ENCODE assay signal across 8 cellular contexts in the genomic region with DNA sequence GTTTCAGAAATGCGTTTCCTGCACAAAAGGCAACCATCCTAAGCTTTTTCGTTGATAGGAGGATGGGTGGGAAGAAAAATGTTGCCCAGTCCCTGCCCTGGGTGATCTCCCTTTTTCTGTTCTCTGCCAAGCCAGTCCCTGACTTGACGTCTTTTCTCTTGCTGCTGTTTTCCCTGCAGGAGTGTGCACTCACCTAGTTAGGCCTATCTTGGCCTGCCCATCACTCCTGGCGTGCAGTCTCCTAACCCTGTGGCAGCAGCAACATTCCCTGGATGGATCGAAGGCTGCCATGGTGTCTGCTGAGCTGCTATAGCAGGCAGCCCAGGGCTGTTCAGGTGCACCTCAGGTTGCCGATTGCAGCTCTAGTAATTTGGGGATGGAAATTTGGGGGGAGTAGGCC. TPM values are rescaled to one million over a fixed set of nuclear protein-coding genes. Genes with fewer than 3 reads are reported as not detected.
DNase-seq lines count a peak whose midpoint lies in the region; ATAC-seq, FAIRE-seq and TF ChIP-seq lines count a peak whose summit lies in the region.

No MANE protein-coding gene starts in this region.

- H3K36me3 ChIP-seq in HAP-1 (replicated peaks) = peaks cover 31% of the 10 kb centered on the region
- H3K36me3 ChIP-seq in small intestine (ENCODE audit: control insufficient read depth in 2 of 2, insufficient read depth in 2 of 2, low read length in 2 of 2) = no peaks in the 10 kb centered on the region

- H3K4me3 Mint-ChIP-seq in T-helper 17 cell (peak overlapping the region; percentile 95), glutamatergic neuron (ENCODE audit: unreplicated experiment) (peak overlapping the region; percentile 83)

- peak in 1 of 2 experiments; percentile 39 for DNase-seq in HAP-1 (ENCODE audit: low spot score in 2 of 2)
- DNase-seq in T-helper 17 cell = no peak
- no peak for DNase-seq in glutamatergic neuron
- DNase-seq in small intestine = no peak
- no peak for DNase-seq in central memory CD4-positive, alpha-beta T cell

- no peak for FAIRE-seq in small intestine (lab: Jason Lieb, UNC)

- H3K9me3 Mint-ChIP-seq in glutamatergic neuron (ENCODE audit: unreplicated experiment) = no peaks in the 10 kb centered on the region

- peak overlapping the region; percentile 90 for H3K27ac Mint-ChIP-seq in T-helper 17 cell
- no peak overlapping the region for H3K27ac Mint-ChIP-seq in glutamatergic neuron (ENCODE audit: unreplicated experiment)

- no peak for TF ChIP-seq CTCF in glutamatergic neuron (IDR thresholded peaks at IDR 0.05; ENCODE audit: partially characterized antibody, unreplicated experiment)

- no peaks in the 10 kb centered on the region for H3K9me3 ChIP-seq in HAP-1
- H3K9me3 ChIP-seq in T-helper 17 cell (ENCODE audit: control insufficient read depth, low read length, poor library complexity, severe bottlenecking) = no peaks in the 10 kb centered on the region
- H3K9me3 ChIP-seq in small intestine (ENCODE audit: control insufficient read depth, low read depth) = no peaks in the 10 kb centered on the region

- peak overlapping the region in 1 of 2 donors; percentile 79 for H3K27ac ChIP-seq in small intestine (ENCODE audit: low read depth in 1 of 2, low read length in 1 of 2)

- no peaks in the 10 kb centered on the region for H3K27me3 Mint-ChIP-seq in T-helper 17 cell
- peaks cover 2% of the 10 kb centered on the region for H3K27me3 Mint-ChIP-seq in glutamatergic neuron (ENCODE audit: unreplicated experiment)

- in situ Hi-C loops in HAP-1 (cut with MboI; ENCODE audit: low sequenced_read_pairs) = loop anchor here (5.0 to 10.0 kb wide), 3 partner anchors 64 to 387 kb away; partner anchors contain the start of genes PLA2G1B and POP5

- ATAC-seq in T-helper 17 cell (no peak), HG02623 (IDR thresholded peaks at IDR 0.05; ENCODE audit: unreplicated experiment) (no peak), GM18858 (IDR thresholded peaks at IDR 0.05; ENCODE audit: unreplicated experiment) (no peak), HG03097 (IDR thresholded peaks at IDR 0.05; ENCODE audit: low FRiP score, unreplicated experiment) (no peak)

- H3K36me3 Mint-ChIP-seq in T-helper 17 cell (ENCODE audit: low read depth) (peaks cover 2% of the 10 kb centered on the region), glutamatergic neuron (ENCODE audit: unreplicated experiment) (no peaks in the 10 kb centered on the region)

- H3K4me3 ChIP-seq in HAP-1 (peak overlapping the region; percentile 71), small intestine (ENCODE audit: low read depth in 1 of 2, low read length in 2 of 2) (peak overlapping the region; percentile 89 to 94)

- H3K4me1 Mint-ChIP-seq in T-helper 17 cell (peaks cover 22% of the 10 kb centered on the region), glutamatergic neuron (ENCODE audit: low read depth, unreplicated experiment) (peaks cover 11% of the 10 kb centered on the region)

- H3K4me1 ChIP-seq in HAP-1 = peaks cover 9% of the 10 kb centered on the region
- H3K4me1 ChIP-seq in small intestine (ENCODE audit: control insufficient read depth in 2 of 2, insufficient read depth in 1 of 2, low read depth in 1 of 2, low read length in 1 of 2) = peaks cover 3% of the 10 kb centered on the region in 2 donors

- WGBS in small intestine, 3 donors = 18 to 32% (median 27%) methylated on average over 6 of the region's 6 CpGs

- no peaks in the 10 kb centered on the region for H3K27me3 ChIP-seq in HAP-1 (ENCODE audit: low read depth)
- no peaks in the 10 kb centered on the region for H3K27me3 ChIP-seq in small intestine (ENCODE audit: control insufficient read depth in 2 of 2, insufficient read depth in 2 of 2, low read length in 2 of 2)

RNA-seq across cellular contexts. Expression of gene UNC119B, which starts 1.2 kb away (rescaled TPM):
- total RNA-seq in T-helper 17 cell (10 to 100 TPM; 15.2 to 16.2 TPM), glutamatergic neuron (ENCODE audit: unreplicated experiment) (16.2 TPM)
- polyA plus RNA-seq in small intestine = 10 to 100 TPM in 1 of 3 donors, 1 to 10 TPM in 2; 6.9 to 19.1 (median 8.6) TPM

RNA-seq across cellular contexts. Expression of gene ACADS, which starts 14.2 kb away (rescaled TPM):
- 10 to 100 TPM in 1 of 2 donors, 1 to 10 TPM in 1; 9.1 to 10.8 TPM for total RNA-seq in T-helper 17 cell
- total RNA-seq in glutamatergic neuron (ENCODE audit: unreplicated experiment) = 8.1 TPM
- 100 to 1,000 TPM in 2 of 3 donors, 10 to 100 TPM in 1; 99.4 to 359 (median 270) TPM for polyA plus RNA-seq in small intestine

RNA-seq across cellular contexts. Expression of gene MLEC, which starts 24.5 kb away (rescaled TPM):
- 10 to 100 TPM; 21.8 to 31.0 TPM for total RNA-seq in T-helper 17 cell
- 50.8 TPM for total RNA-seq in glutamatergic neuron (ENCODE audit: unreplicated experiment)
- polyA plus RNA-seq in small intestine = 100 to 1,000 TPM in 1 of 3 donors, 10 to 100 TPM in 1, 1 to 10 TPM in 1; 9.7 to 228 (median 14.3) TPM
